26 cellular contexts compared by ENCODE assay signal in the genomic region with DNA sequence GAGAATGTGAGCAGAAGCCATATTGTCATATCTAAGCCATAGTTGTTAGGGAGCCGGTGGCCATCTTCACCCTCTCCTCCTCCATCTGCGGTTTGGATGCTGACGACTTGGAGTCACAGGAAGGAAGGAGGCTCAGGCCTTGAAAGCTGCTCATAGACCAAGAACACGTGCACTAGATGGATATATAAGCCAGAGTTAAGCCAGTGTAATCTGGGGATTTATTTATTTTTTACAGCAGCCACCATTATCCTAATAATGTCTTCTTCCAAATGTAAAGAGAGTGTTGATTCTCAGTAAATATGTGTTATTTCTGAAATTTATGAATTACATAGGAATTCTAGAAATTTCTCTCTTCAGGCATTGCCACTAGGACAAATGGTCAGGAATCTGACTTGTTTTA.
"Had no signal": no experiment of that assay in that cellular context is flagged by ENCODE, and none has a peak within 500 bp of the region (broad histone marks: within the 10 kb centered on the region; RNA-seq: fewer than 3 reads in every experiment).

No MANE protein-coding gene starts in this region.

- H3K4me1 Mint-ChIP-seq: mesothelial cell of epicardium had no signal

- H3K4me1 ChIP-seq: prostate gland had no signal

- H3K27me3 ChIP-seq: dorsolateral prefrontal cortex, gastroesophageal sphincter, right lobe of liver, transverse colon had no signal

- H3K27ac Mint-ChIP-seq: immature natural killer cell; mesothelial cell of epicardium; naive B cell; natural killer cell treated with Interleukin-12 subunit alpha and Interleukin-12 subunit beta and Interleukin-15 and Interleukin-18, amount 100 ng/mL, for 72 hours; stimulated activated naive B cell treated with anti-CD40 and anti-IgM and Interleukin-4, amounts not matched to agents 10 μg/mL and 1 μg/mL and 100 μg/mL, for 72 hours; stimulated activated naive CD8-positive, alpha-beta T cell treated with anti-CD3 and anti-CD28 coated beads, Interleukin-15, Interleukin-2, amounts not matched to agents 100 ng/mL and 50 ng/mL, for 24 hours had no signal

- H3K36me3 ChIP-seq: gastroesophageal sphincter, prostate gland, right lobe of liver, transverse colon had no signal

- H3K27ac ChIP-seq: epithelial cell of prostate, gastroesophageal sphincter, prostate gland, right lobe of liver, transverse colon had no signal

- H3K4me3 Mint-ChIP-seq: immature natural killer cell; mesothelial cell of epicardium; naive B cell; natural killer cell treated with Interleukin-12 subunit alpha and Interleukin-12 subunit beta and Interleukin-15 and Interleukin-18, amount 100 ng/mL, for 72 hours; neural crest cell; stimulated activated naive B cell treated with anti-CD40 and anti-IgM and Interleukin-4, amounts not matched to agents 10 μg/mL and 1 μg/mL and 100 μg/mL, for 72 hours; stimulated activated naive CD8-positive, alpha-beta T cell treated with anti-CD3 and anti-CD28 coated beads, Interleukin-15, Interleukin-2, amounts not matched to agents 100 ng/mL and 50 ng/mL, for 24 hours had no signal

- H3K9me3 Mint-ChIP-seq: immature natural killer cell; mesothelial cell of epicardium; naive B cell; natural killer cell treated with Interleukin-12 subunit alpha and Interleukin-12 subunit beta and Interleukin-15 and Interleukin-18, amount 100 ng/mL, for 72 hours; stimulated activated naive B cell treated with anti-CD40 and anti-IgM and Interleukin-4, amounts not matched to agents 10 μg/mL and 1 μg/mL and 100 μg/mL, for 72 hours; stimulated activated naive CD8-positive, alpha-beta T cell treated with anti-CD3 and anti-CD28 coated beads, Interleukin-15, Interleukin-2, amounts not matched to agents 100 ng/mL and 50 ng/mL, for 24 hours had no signal

- ATAC-seq: esophagus mucosa; gastroesophageal sphincter; mucosa of descending colon; natural killer cell treated with Interleukin-12 subunit alpha and Interleukin-12 subunit beta and Interleukin-15 and Interleukin-18, amount 100 ng/mL, for 72 hours; right lobe of liver; stimulated activated naive B cell treated with anti-CD40 and anti-IgM and Interleukin-4, amounts not matched to agents 10 μg/mL and 1 μg/mL and 100 μg/mL, for 72 hours had no signal

- H3K36me3 Mint-ChIP-seq: immature natural killer cell; mesothelial cell of epicardium; naive B cell; natural killer cell treated with Interleukin-12 subunit alpha and Interleukin-12 subunit beta and Interleukin-15 and Interleukin-18, amount 100 ng/mL, for 72 hours; stimulated activated naive B cell treated with anti-CD40 and anti-IgM and Interleukin-4, amounts not matched to agents 10 μg/mL and 1 μg/mL and 100 μg/mL, for 72 hours had no signal

- H3K4me3 ChIP-seq: gastroesophageal sphincter, mucosa of descending colon, prostate gland, right lobe of liver, transverse colon had no signal

- H3K9me3 ChIP-seq: gastroesophageal sphincter, prostate gland, right lobe of liver, transverse colon had no signal

- DNase-seq: central memory CD4-positive, alpha-beta T cell; dorsolateral prefrontal cortex; effector CD4-positive, alpha-beta T cell; foreskin fibroblast; hypothalamus; immature natural killer cell; islet precursor cell; kidney glomerular epithelial cell; mesenchymal stem cell; mucosa of descending colon; naive B cell; nucleus accumbens; right lobe of liver; small intestine; stimulated activated CD4-positive, alpha-beta T cell treated with anti-CD3 and anti-CD28 coated beads, Interleukin-15, amount 100 ng/mL, for 24 hours; stimulated activated CD4-positive, alpha-beta T cell treated with anti-CD3 and anti-CD28 coated beads, Interleukin-2, amount 100 ng/mL, for 48 hours; stimulated activated naive B cell treated with anti-CD40 and anti-IgM and Interleukin-4, amounts not matched to agents 10 μg/mL and 1 μg/mL and 100 μg/mL, for 72 hours; transverse colon had no signal
